In genomic region chr16:16041196-16041892, GRCh38 we compare ENCODE assay signal across 15 cellular contexts.
A peak's percentile ranks its signal among the peaks of the same experiment; 100 is the strongest.
DNase-seq lines count a peak whose midpoint lies in the region; ATAC-seq and TF ChIP-seq lines count a peak whose summit lies in the region.
"Had no signal": no experiment of that assay in that cellular context is flagged by ENCODE, and none has a peak within 500 bp of the region (broad histone marks: within the 10 kb centered on the region; RNA-seq: fewer than 3 reads in every experiment).

No MANE protein-coding gene starts in this region.

- H3K9ac ChIP-seq in H9 (ENCODE audit: extremely low read depth, insufficient read length, low read length) (no peak overlapping the region), neuronal stem cell (ENCODE audit: low read depth, low read length, poor library complexity) (peak overlapping the region; percentile 57)
- H3K9ac ChIP-seq: BLaER1 treated with 17β-estradiol and CSF1 and Interleukin-3, amounts not matched to agents 10 nM and 100 nM had no signal

- no peak overlapping the region for H3T11ph ChIP-seq in H9 (ENCODE audit: low read length)

- H3K4me3 Mint-ChIP-seq in CD4-positive, alpha-beta memory T cell = peak overlapping the region in 7 of 8 donors; percentile 29 to 79 (median 66)
- H3K4me3 Mint-ChIP-seq in H9 (no peak overlapping the region), chondrocyte (ENCODE audit: unreplicated experiment) (no peak overlapping the region)

- no peak for TF ChIP-seq CTCF in H9 (conservative IDR thresholded peaks at IDR 0.05)
- TF ChIP-seq CTCF in chondrocyte (IDR thresholded peaks at IDR 0.05) = no peak
- no peak for TF ChIP-seq CTCF in OCI-LY7 (conservative IDR thresholded peaks at IDR 0.05; ENCODE audit: low read length)

- no peaks in the 10 kb centered on the region for H3K9me3 Mint-ChIP-seq in CD4-positive, alpha-beta memory T cell
- H3K9me3 Mint-ChIP-seq in H9 (no peaks in the 10 kb centered on the region), chondrocyte (ENCODE audit: low read depth) (no peaks in the 10 kb centered on the region)

- CTCF ChIA-PET in CD4-positive, alpha-beta memory T cell (lab: Charles Lee; ENCODE audit: partially characterized antibody) = interaction anchor here (1.5 kb wide), 1 partner anchor 8 kb away, joined by 6 read pairs; no protein-coding TSS in a partner anchor
- CTCF ChIA-PET in OCI-LY7 (lab: Charles Lee; ENCODE audit: unreplicated experiment) = interaction anchor here (0.7 kb wide), 1 partner anchor 55 kb away, joined by 3 read pairs; no protein-coding TSS in a partner anchor

- H3K79me1 ChIP-seq in H9 (ENCODE audit: insufficient read depth, low read depth, low read length, poor library complexity, severe bottlenecking) = no peaks in the 10 kb centered on the region
- no peaks in the 10 kb centered on the region for H3K79me1 ChIP-seq in neuronal stem cell (ENCODE audit: low read depth, low read length)

- H4K20me1 ChIP-seq in H9 (ENCODE audit: control insufficient read depth, insufficient read depth, insufficient read length) (no peaks in the 10 kb centered on the region), OCI-LY7 (ENCODE audit: insufficient read depth, low read length) (no peaks in the 10 kb centered on the region)

- intact Hi-C loops in CD4-positive, alpha-beta memory T cell (cut with micrococcal nuclease) = no loop called here
- intact Hi-C loops in OCI-LY7 (cut with micrococcal nuclease; ENCODE audit: unreplicated experiment) (no loop called here), aorta (cut with DNase I) (loop anchor here in 1 of 2 donors (10.0 kb wide), 1 partner anchor 93 kb away; no protein-coding TSS in a partner anchor)

- H4K8ac ChIP-seq in H9 (replicated peaks; ENCODE audit: insufficient read length, low read depth, low read length) (no peak overlapping the region), neuronal stem cell (ENCODE audit: low read depth, low read length) (no peak overlapping the region)

- no peak overlapping the region for H3K27ac ChIP-seq in CD4-positive, alpha-beta memory T cell (ENCODE audit: low read depth, low read length)
- H3K27ac ChIP-seq in H9 (ENCODE audit: insufficient read length, low read depth, low read length) (peak overlapping the region; percentile 0), neuronal stem cell (replicated peaks; ENCODE audit: low read length) (peak overlapping the region; percentile 27), OCI-LY7 (ENCODE audit: low read depth, low read length, poor library complexity, severe bottlenecking) (no peak overlapping the region), aorta (ENCODE audit: low read depth in 1 of 2, low read length in 2 of 2) (peak overlapping the region in 1 of 2 donors; percentile 4)
- H3K27ac ChIP-seq: BLaER1 treated with 17β-estradiol and CSF1 and Interleukin-3, amounts not matched to agents 10 nM and 100 nM; neutrophil; uterus had no signal

- H2BK120ac ChIP-seq in H9 (ENCODE audit: low read depth, low read length, poor library complexity, severe bottlenecking) (no peak overlapping the region), neuronal stem cell (ENCODE audit: low read depth, low read length) (no peak overlapping the region)

- peaks cover 20 to 60% (median 33%) of the 10 kb centered on the region in 4 donors for H3K4me1 Mint-ChIP-seq in CD4-positive, alpha-beta memory T cell
- H3K4me1 Mint-ChIP-seq in H9 (peaks cover 7 to 8% of the 10 kb centered on the region in 2 experiments), chondrocyte (ENCODE audit: low read depth) (peaks cover 13% of the 10 kb centered on the region)

- H2BK20ac ChIP-seq in H9 (ENCODE audit: low read depth, low read length, poor library complexity, severe bottlenecking) = no peak overlapping the region

- no peak overlapping the region for H3K4me3 ChIP-seq in CD4-positive, alpha-beta memory T cell (ENCODE audit: low read length in 2 of 2)
- H3K4me3 ChIP-seq in neuronal stem cell (ENCODE audit: low read length in 2 of 2) = no peak overlapping the region
- H3K4me3 ChIP-seq in OCI-LY7 (ENCODE audit: low read depth, low read length, poor library complexity, severe bottlenecking) = no peak overlapping the region
- no peak overlapping the region for H3K4me3 ChIP-seq in aorta (ENCODE audit: low read length in 2 of 2)
- H3K4me3 ChIP-seq: BLaER1 treated with 17β-estradiol and CSF1 and Interleukin-3, amounts not matched to agents 10 nM and 100 nM; HAP-1; spleen; uterus had no signal

- no peaks in the 10 kb centered on the region for H3K27me3 ChIP-seq in CD4-positive, alpha-beta memory T cell (ENCODE audit: insufficient read depth, low read length)
- H3K27me3 ChIP-seq in H9 (ENCODE audit: insufficient read depth, low read length) (no peaks in the 10 kb centered on the region), neuronal stem cell (ENCODE audit: control insufficient read depth in 3 of 3, insufficient read depth in 3 of 3, low read depth in 1 of 3, low read length in 3 of 3) (no peaks in the 10 kb centered on the region), aorta (ENCODE audit: control insufficient read depth in 1 of 2, insufficient read depth in 2 of 2, low read length in 1 of 2) (no peaks in the 10 kb centered on the region)
- H3K27me3 ChIP-seq: BLaER1 treated with 17β-estradiol and CSF1 and Interleukin-3, amounts not matched to agents 10 nM and 100 nM; neutrophil; spleen; uterus had no signal

- no TSS peak for BruUV-seq in OCI-LY7 (replicated peaks; lab: Mats Ljungman, UMichigan)

- H3K36me3 Mint-ChIP-seq in CD4-positive, alpha-beta memory T cell = peaks cover 49 to 64% of the 10 kb centered on the region in 2 donors
- H3K36me3 Mint-ChIP-seq in H9 (ENCODE audit: insufficient read depth in 1 of 3, low read depth in 3 of 3) (peaks cover 38 to 74% (median 60%) of the 10 kb centered on the region in 3 experiments), chondrocyte (ENCODE audit: low read depth) (peaks cover 45% of the 10 kb centered on the region)

- peak overlapping the region; percentile 73 to 91 (median 85) for H3K27ac Mint-ChIP-seq in CD4-positive, alpha-beta memory T cell
- H3K27ac Mint-ChIP-seq in H9 (peak overlapping the region; percentile 92 to 96 (median 94)), chondrocyte (ENCODE audit: unreplicated experiment) (peak overlapping the region; percentile 77)

- H3K79me2 ChIP-seq in H9 (ENCODE audit: insufficient read depth, low read length) = no peaks in the 10 kb centered on the region
- no peaks in the 10 kb centered on the region for H3K79me2 ChIP-seq in OCI-LY7 (ENCODE audit: insufficient read depth, low read depth, low read length)

- DNase-seq in CD4-positive, alpha-beta memory T cell = peak in 4 of 5 donors; percentile 39 to 53 (median 44)
- DNase-seq in H9 (peak; percentile 71), chondrocyte (ENCODE audit: low spot score) (no peak), neuronal stem cell (ENCODE audit: low spot score) (no peak), NCI-H1417 treated with DMSO at 0.1 percent for 48 hours (lab: John Stamatoyannopoulos, UW) (no peak), OCI-LY7 (ENCODE audit: low spot score) (no peak), aorta (no peak)
- DNase-seq: activated naive CD4-positive, alpha-beta T cell treated with Interleukin-2 at 50 U/mL for 16 hours; effector CD8-positive, alpha-beta T cell; NCI-H1048; spleen; uterus had no signal

- H3K23ac ChIP-seq in H9 (ENCODE audit: insufficient read length, low read depth, low read length) = no peak overlapping the region
- no peak overlapping the region for H3K23ac ChIP-seq in neuronal stem cell (ENCODE audit: low read depth, low read length, poor library complexity)

- H3K4ac ChIP-seq in H9 (ENCODE audit: low read depth, low read length) (no peak overlapping the region), neuronal stem cell (ENCODE audit: low read length) (no peak overlapping the region)

- H2AK5ac ChIP-seq in H9 (ENCODE audit: insufficient read length, low read length) (no peak overlapping the region), neuronal stem cell (ENCODE audit: low read depth, low read length) (no peak overlapping the region)

- H3K23me2 ChIP-seq in H9 (ENCODE audit: insufficient read length, low read depth, low read length, poor library complexity, severe bottlenecking) = no peaks in the 10 kb centered on the region

- WGBS in H9 (ENCODE audit: extremely low coverage, insufficient read length, low lambda C conversion rate) = no CpG with 5 or more reads among the region's 10 CpGs
- WGBS in neuronal stem cell (ENCODE audit: extremely low coverage in 2 of 2, insufficient read length in 2 of 2, insufficient replicate concordance in 1 of 2), 2 donors = no CpG with 5 or more reads among the region's 10 CpGs
- WGBS in aorta, 2 donors = 90 to 91% methylated on average over 10 of the region's 10 CpGs

- no peak overlapping the region for H3K56ac ChIP-seq in H9 (ENCODE audit: insufficient read length, low read depth, low read length)

- no peaks in the 10 kb centered on the region for H3K9me3 ChIP-seq in CD4-positive, alpha-beta memory T cell (ENCODE audit: control insufficient read depth in 1 of 2, low read length in 2 of 2)
- H3K9me3 ChIP-seq in H9 (ENCODE audit: control insufficient read depth, low read depth, low read length) (no peaks in the 10 kb centered on the region), neuronal stem cell (replicated peaks in 1 of 2; ENCODE audit: control insufficient read depth in 2 of 2, insufficient read depth in 1 of 2, low read depth in 1 of 2, low read length in 2 of 2) (no peaks in the 10 kb centered on the region), OCI-LY7 (ENCODE audit: low read length) (no peaks in the 10 kb centered on the region), aorta (ENCODE audit: control insufficient read depth, low read length) (no peaks in the 10 kb centered on the region)
- H3K9me3 ChIP-seq: BLaER1 treated with 17β-estradiol and CSF1 and Interleukin-3, amounts not matched to agents 10 nM and 100 nM; HAP-1; neutrophil; spleen; uterus had no signal

- ATAC-seq in aorta (ENCODE audit: low FRiP score) = no peak

- H3K27me3 Mint-ChIP-seq in CD4-positive, alpha-beta memory T cell = no peaks in the 10 kb centered on the region
- H3K27me3 Mint-ChIP-seq in H9 (ENCODE audit: low read depth) (no peaks in the 10 kb centered on the region), chondrocyte (ENCODE audit: low read depth) (no peaks in the 10 kb centered on the region)

- H2BK5ac ChIP-seq in H9 (ENCODE audit: insufficient read length, low read length) (no peak overlapping the region), neuronal stem cell (ENCODE audit: low read length) (no peak overlapping the region)

- no peak overlapping the region for H2AFZ ChIP-seq in H9 (ENCODE audit: low read length)
- H2AFZ ChIP-seq in neuronal stem cell (ENCODE audit: low read length) = no peak overlapping the region
- H2AFZ ChIP-seq in OCI-LY7 (ENCODE audit: low read length) = no peak overlapping the region

- H2BK15ac ChIP-seq in H9 (ENCODE audit: low read depth, low read length) = no peak overlapping the region
- no peak overlapping the region for H2BK15ac ChIP-seq in neuronal stem cell (ENCODE audit: low read length)

- no peak overlapping the region for H4K91ac ChIP-seq in H9 (ENCODE audit: insufficient read length, low read depth, low read length)
- H4K91ac ChIP-seq in neuronal stem cell (ENCODE audit: low read depth, low read length, poor library complexity) = no peak overlapping the region

- H3K9me2 ChIP-seq in OCI-LY7 (ENCODE audit: insufficient read depth, low read length) = no peaks in the 10 kb centered on the region

- peaks cover 49% of the 10 kb centered on the region for H3K36me3 ChIP-seq in CD4-positive, alpha-beta memory T cell (ENCODE audit: insufficient read depth, low read length)
- peaks cover 6 to 32% of the 10 kb centered on the region in 2 donors for H3K36me3 ChIP-seq in neuronal stem cell (replicated peaks in 1 of 2; ENCODE audit: control insufficient read depth in 2 of 2, insufficient read depth in 2 of 2, low read length in 2 of 2)
- peaks cover 93% of the 10 kb centered on the region for H3K36me3 ChIP-seq in OCI-LY7 (ENCODE audit: insufficient read depth, low read length)
- peaks cover 7% of the 10 kb centered on the region in 2 donors for H3K36me3 ChIP-seq in aorta (ENCODE audit: control insufficient read depth in 1 of 2, insufficient read depth in 2 of 2, low read length in 1 of 2)
- H3K36me3 ChIP-seq: uterus had no signal

- H4K5ac ChIP-seq in H9 (ENCODE audit: insufficient read length, low read depth, low read length) = no peak overlapping the region

- no peak overlapping the region for H2BK12ac ChIP-seq in H9 (ENCODE audit: insufficient read length, low read depth, low read length)
- H2BK12ac ChIP-seq in neuronal stem cell (ENCODE audit: low read length) = no peak overlapping the region

- peaks cover 37% of the 10 kb centered on the region for H3K4me1 ChIP-seq in CD4-positive, alpha-beta memory T cell (ENCODE audit: insufficient read depth, low read length)
- H3K4me1 ChIP-seq in H9 (ENCODE audit: insufficient read depth, low read length) = peaks cover 3% of the 10 kb centered on the region; the same call in 1 of the 2 replicates
- H3K4me1 ChIP-seq in neuronal stem cell (ENCODE audit: control insufficient read depth in 2 of 2, insufficient read depth in 1 of 2, low read depth in 1 of 2, low read length in 2 of 2) = peaks cover 0 to 9% of the 10 kb centered on the region in 2 donors
- peaks cover 20% of the 10 kb centered on the region for H3K4me1 ChIP-seq in OCI-LY7 (ENCODE audit: insufficient read depth, low read length, poor library complexity, severe bottlenecking)
- peaks cover 0 to 3% of the 10 kb centered on the region in 2 donors for H3K4me1 ChIP-seq in aorta (ENCODE audit: control insufficient read depth in 1 of 2, insufficient read depth in 2 of 2, low read length in 2 of 2)
- H3K4me1 ChIP-seq: HAP-1, uterus had no signal

- no peak overlapping the region for H3K18ac ChIP-seq in H9 (ENCODE audit: insufficient read length, low read depth, low read length)
- H3K18ac ChIP-seq in neuronal stem cell (ENCODE audit: low read length) = peak overlapping the region; percentile 65

- POLR2A ChIA-PET in CD4-positive, alpha-beta memory T cell (lab: Charles Lee; ENCODE audit: partially characterized antibody) = interaction anchor here (0.6 to 1.4 kb wide), 2 partner anchors 10 to 12 kb away, joined by 3 to 5 read pairs; no protein-coding TSS in a partner anchor
- POLR2A ChIA-PET in OCI-LY7 (lab: Charles Lee) = no interaction called here

- peak overlapping the region; percentile 1 for H3K4me2 ChIP-seq in H9 (ENCODE audit: insufficient read depth, insufficient read length, low read length)
- no peak overlapping the region for H3K4me2 ChIP-seq in neuronal stem cell (ENCODE audit: insufficient read depth, low read length, poor library complexity, severe bottlenecking)
- H3K4me2 ChIP-seq in OCI-LY7 (ENCODE audit: low read length) = no peak overlapping the region
- H3K4me2 ChIP-seq: BLaER1 treated with 17β-estradiol and CSF1 and Interleukin-3, amounts not matched to agents 10 nM and 100 nM had no signal

- H3K14ac ChIP-seq in H9 (ENCODE audit: insufficient read depth, low read length) = peak overlapping the region; percentile 29; the same call in 1 of the 2 replicates
- H3K14ac ChIP-seq in neuronal stem cell (ENCODE audit: low read length) = no peak overlapping the region

Comparison
In these comparisons a context has a peak if more than half of its experiments do, and no peak if none do; other contexts are left out.
1. DNase-seq: peak in CD4-positive, alpha-beta memory T cell (4 of 5) and H9 (single experiment); none in chondrocyte (single experiment), neuronal stem cell (single experiment), NCI-H1417 treated with DMSO at 0.1 percent for 48 hours (single experiment), OCI-LY7 (single experiment) and aorta (0 of 2).
2. H3K27ac ChIP-seq: peak in H9 (single experiment) and neuronal stem cell (single experiment); none in CD4-positive, alpha-beta memory T cell (single experiment) and OCI-LY7 (single experiment).
3. H3K4me3 Mint-ChIP-seq: peak in CD4-positive, alpha-beta memory T cell (7 of 8); none in H9 (0 of 2) and chondrocyte (single experiment).
4. Peak in every context shown above with its lines, with median percentiles within 50 percentile points of each other: H3K27ac Mint-ChIP-seq.